In genomic region chr9:108565651-108566378, GRCh38 we compare ENCODE assay signal across 8 cellular contexts.
DNase-seq lines count a peak whose midpoint lies in the region; ATAC-seq and TF ChIP-seq lines count a peak whose summit lies in the region.

No MANE protein-coding gene starts in this region.

- ATAC-seq in GM21515 (IDR thresholded peaks at IDR 0.05; ENCODE audit: unreplicated experiment): peak; percentile 88

- DNase-seq in ELR (ENCODE audit: low read depth) (peak; percentile 92), NOMO-1 treated with dmso at 0.1 percent for 144 hours (lab: John Stamatoyannopoulos, UW; ENCODE audit: unreplicated experiment) (peak; percentile 36), cerebellum (ENCODE audit: low spot score) (peak; percentile 54), kidney tubule cell (ENCODE audit: low spot score) (peak; percentile 83), testis (peak; percentile 69), cerebellar nuclear complex (lab: John Stamatoyannopoulos, UW) (no peak)

- no peak for TF ChIP-seq POLR2A in testis (IDR thresholded peaks at IDR 0.05)

- H3K27ac ChIP-seq in testis: no peak overlapping the region

- H3K9me3 ChIP-seq in testis: no peaks in the 10 kb centered on the region

- H3K36me3 ChIP-seq in testis (ENCODE audit: low read depth, missing control alignments): no peaks in the 10 kb centered on the region

- intact Hi-C loops in testis (cut with DNase I; ENCODE audit: low total_unique reads): loop anchor here (10.0 kb wide), 1 partner anchor 1101 kb away; no protein-coding TSS in a partner anchor

- TF ChIP-seq EP300 in Ishikawa (IDR thresholded peaks at IDR 0.05; ENCODE audit: borderline replicate concordance): no peak

- H3K27me3 ChIP-seq in testis: no peaks in the 10 kb centered on the region

- 28 to 48% methylated on average over 2 of the region's 2 CpGs for WGBS in testis, 2 donors

- H3K4me1 ChIP-seq in testis: no peaks in the 10 kb centered on the region

- peak; percentile 98 for TF ChIP-seq RAD21 in Ishikawa (IDR thresholded peaks at IDR 0.05; ENCODE audit: low read depth)

- no peak overlapping the region for H3K4me3 ChIP-seq in testis

- peak; percentile 76 to 86 (median 86) for TF ChIP-seq CTCF in testis (IDR thresholded peaks at IDR 0.05)

TF ChIP-seq in Ishikawa, 13 proteins besides CTCF, POLR2A, EP300 and RAD21:
- TF ChIP-seq ZBTB7A (IDR thresholded peaks at IDR 0.05; ENCODE audit: low read depth) (no peak), REST (IDR thresholded peaks at IDR 0.05; ENCODE audit: low read depth) (no peak)

Comparison
In these comparisons a context has a peak if more than half of its experiments do, and no peak if none do; other contexts are left out.
1. DNase-seq: peak in ELR (single experiment), NOMO-1 treated with dmso at 0.1 percent for 144 hours (single experiment), cerebellum (single experiment), kidney tubule cell (single experiment) and testis (single experiment); none in cerebellar nuclear complex (0 of 2).